ENCODE assay signal across 23 cellular contexts in the genomic region with DNA sequence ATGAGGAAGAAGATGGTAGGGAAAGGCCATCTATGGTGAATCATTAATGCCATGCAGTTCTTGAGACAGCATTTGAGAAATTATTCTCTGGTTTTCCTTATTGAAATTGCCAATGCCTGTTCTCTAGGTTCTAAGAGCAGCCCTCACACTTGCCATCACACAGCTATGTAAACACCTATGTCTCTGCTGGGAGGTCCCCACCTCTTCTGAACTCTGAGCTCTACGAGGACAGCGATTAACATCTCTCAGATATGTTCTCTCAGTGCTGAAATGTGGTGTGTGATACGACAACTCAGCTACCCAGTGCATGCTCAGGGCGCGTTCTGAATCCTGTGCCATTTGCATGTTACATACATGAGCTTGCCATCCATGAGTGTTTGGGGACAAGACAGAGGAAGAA.
A peak's percentile ranks its signal among the peaks of the same experiment; 100 is the strongest.
DNase-seq lines count a peak whose midpoint lies in the region; ATAC-seq, FAIRE-seq and TF ChIP-seq lines count a peak whose summit lies in the region.
"Had no signal": no experiment of that assay in that cellular context is flagged by ENCODE, and none has a peak within 500 bp of the region (broad histone marks: within the 10 kb centered on the region; RNA-seq: fewer than 3 reads in every experiment).

No MANE protein-coding gene starts in this region.

- no peak for FAIRE-seq in HepG2 (lab: Jason Lieb, UNC)
- FAIRE-seq: A549, D721Med, G401.6, GM12891, GM19239 had no signal

- H2AFZ ChIP-seq in HepG2 (ENCODE audit: low read length) = no peak overlapping the region

- TF ChIP-seq POLR2A in HepG2 (IDR thresholded peaks at IDR 0.05; ENCODE audit: insufficient read depth in 1 of 2, low read depth in 2 of 2, low read length in 2 of 2) = no peak
- TF ChIP-seq POLR2A in right lobe of liver (IDR thresholded peaks at IDR 0.05) = no peak
- TF ChIP-seq POLR2A in thyroid gland (IDR thresholded peaks at IDR 0.05) = no peak

- no peaks in the 10 kb centered on the region for H3K36me3 ChIP-seq in HepG2 (replicated peaks in 1 of 2; ENCODE audit: control insufficient read depth in 1 of 2, insufficient read depth in 2 of 2, low read length in 2 of 2)
- no peaks in the 10 kb centered on the region for H3K36me3 ChIP-seq in right lobe of liver
- no peaks in the 10 kb centered on the region for H3K36me3 ChIP-seq in thyroid gland

- H3K27ac Mint-ChIP-seq in endothelial cell (ENCODE audit: unreplicated experiment) = peak overlapping the region; percentile 76
- no peak overlapping the region for H3K27ac Mint-ChIP-seq in naive thymus-derived CD8-positive, alpha-beta T cell
- H3K27ac Mint-ChIP-seq: B cell; CD4-positive, alpha-beta T cell; CD8-positive, alpha-beta T cell had no signal

- H3K9me3 ChIP-seq in HepG2 (ENCODE audit: low read length) (no peaks in the 10 kb centered on the region), right lobe of liver (no peaks in the 10 kb centered on the region), thyroid gland (no peaks in the 10 kb centered on the region)
- H3K9me3 ChIP-seq: A549; BLaER1 treated with 17β-estradiol and CSF1 and Interleukin-3, amounts not matched to agents 10 nM and 100 nM; Caco-2 had no signal

- TF ChIP-seq CTCF in HepG2 (CRISPR knock-in tag; IDR thresholded peaks at IDR 0.05) = no peak
- TF ChIP-seq CTCF in right lobe of liver (IDR thresholded peaks at IDR 0.05) = no peak
- TF ChIP-seq CTCF in endothelial cell (IDR thresholded peaks at IDR 0.05; ENCODE audit: unreplicated experiment) = no peak
- no peak for TF ChIP-seq CTCF in thyroid gland (IDR thresholded peaks at IDR 0.05)
- TF ChIP-seq CTCF in foreskin fibroblast (IDR thresholded peaks at IDR 0.05; ENCODE audit: low read depth, low read length) = no peak

- no peak overlapping the region for H3K9ac ChIP-seq in HepG2 (ENCODE audit: insufficient read depth, low read depth, low read length)
- H3K9ac ChIP-seq: BLaER1 treated with 17β-estradiol and CSF1 and Interleukin-3, amounts not matched to agents 10 nM and 100 nM had no signal

- TF ChIP-seq RAD21 in HepG2 (CRISPR knock-in tag; IDR thresholded peaks at IDR 0.05) = no peak

- H3K79me2 ChIP-seq in HepG2 (ENCODE audit: insufficient read depth, low read length) = no peaks in the 10 kb centered on the region

- H3K27me3 Mint-ChIP-seq in endothelial cell (ENCODE audit: unreplicated experiment) = peaks cover 22% of the 10 kb centered on the region
- H3K27me3 Mint-ChIP-seq in naive thymus-derived CD8-positive, alpha-beta T cell = peaks cover 1 to 21% (median 4%) of the 10 kb centered on the region in 5 donors

- peaks cover 15% of the 10 kb centered on the region for H3K4me1 Mint-ChIP-seq in endothelial cell (ENCODE audit: unreplicated experiment)
- no peaks in the 10 kb centered on the region for H3K4me1 Mint-ChIP-seq in naive thymus-derived CD8-positive, alpha-beta T cell
- H3K4me1 Mint-ChIP-seq: B cell had no signal

- TF ChIP-seq EP300 in HepG2 (IDR thresholded peaks at IDR 0.05; ENCODE audit: low read depth in 2 of 2, low read length in 2 of 2) = no peak
- TF ChIP-seq EP300 in HepG2 (CRISPR knock-in tag; IDR thresholded peaks at IDR 0.05; ENCODE audit: borderline replicate concordance) = no peak

- no peak overlapping the region for H3K27ac ChIP-seq in HepG2 (ENCODE audit: extremely low read length, insufficient read depth, low read length)
- H3K27ac ChIP-seq in right lobe of liver = no peak overlapping the region
- peak overlapping the region; percentile 47 to 83 (median 77) for H3K27ac ChIP-seq in thyroid gland
- H3K27ac ChIP-seq: 22Rv1; A549; BLaER1 treated with 17β-estradiol and CSF1 and Interleukin-3, amounts not matched to agents 10 nM and 100 nM; C4-2B had no signal

- H3K4me3 ChIP-seq in HepG2 (replicated peaks in 1 of 3; ENCODE audit: insufficient read depth in 1 of 3, low read depth in 2 of 3, low read length in 3 of 3) (no peak overlapping the region), right lobe of liver (no peak overlapping the region), thyroid gland (replicated peaks in 1 of 3) (no peak overlapping the region), foreskin fibroblast (ENCODE audit: low read depth in 1 of 2, low read length in 2 of 2) (no peak overlapping the region)
- H3K4me3 ChIP-seq: A549; BLaER1 treated with 17β-estradiol and CSF1 and Interleukin-3, amounts not matched to agents 10 nM and 100 nM had no signal

- peaks cover 63% of the 10 kb centered on the region for H3K36me3 Mint-ChIP-seq in endothelial cell (ENCODE audit: low read depth, unreplicated experiment)
- no peaks in the 10 kb centered on the region for H3K36me3 Mint-ChIP-seq in naive thymus-derived CD8-positive, alpha-beta T cell
- H3K36me3 Mint-ChIP-seq: CD8-positive, alpha-beta T cell had no signal

- H4K20me1 ChIP-seq in HepG2 (ENCODE audit: insufficient read depth, low read length) = no peaks in the 10 kb centered on the region
- H4K20me1 ChIP-seq: BLaER1 treated with 17β-estradiol and CSF1 and Interleukin-3, amounts not matched to agents 10 nM and 100 nM had no signal

- H3K9me3 Mint-ChIP-seq in endothelial cell (ENCODE audit: unreplicated experiment) = peaks cover 3% of the 10 kb centered on the region
- H3K9me3 Mint-ChIP-seq in naive thymus-derived CD8-positive, alpha-beta T cell = peaks cover 0 to 6% (median 0%) of the 10 kb centered on the region in 9 donors
- H3K9me3 Mint-ChIP-seq: CD4-positive, alpha-beta T cell; CD8-positive, alpha-beta T cell had no signal

- no peak overlapping the region for H3K4me2 ChIP-seq in HepG2 (ENCODE audit: low read depth, low read length)
- H3K4me2 ChIP-seq: A549; BLaER1 treated with 17β-estradiol and CSF1 and Interleukin-3, amounts not matched to agents 10 nM and 100 nM had no signal

- 1% methylated on average over 5 of the region's 5 CpGs for WGBS in HepG2 (ENCODE audit: low lambda C conversion rate)
- WGBS in right lobe of liver (ENCODE audit: insufficient coverage, low coverage, low lambda C conversion rate, missing lambda C conversion rate) = 42% methylated on average over 5 of the region's 5 CpGs
- 92 to 94% methylated on average over 5 of the region's 5 CpGs for WGBS in thyroid gland, 2 donors

- DNase-seq in HepG2 (ENCODE audit: low spot score) = peak; percentile 32
- no peak for DNase-seq in right lobe of liver
- DNase-seq in endothelial cell (ENCODE audit: low spot score) = no peak
- no peak for DNase-seq in thyroid gland
- DNase-seq in foreskin fibroblast = no peak
- DNase-seq in HUDEP-2 (lab: John Stamatoyannopoulos, UW; ENCODE audit: unreplicated experiment in 76 of 76) = no peak
- DNase-seq in naive thymus-derived CD8-positive, alpha-beta T cell = no peak
- DNase-seq: AML-193; Caco-2; Calu3; CD4-positive, alpha-beta T cell; CD8-positive, alpha-beta T cell; DMS79 treated with DMSO at 0.1 percent for 48 hours; GF-D8 had no signal

- ATAC-seq in HepG2 (peak; percentile 98), right lobe of liver (no peak)
- ATAC-seq in naive thymus-derived CD8-positive, alpha-beta T cell = no peak
- ATAC-seq: A549; CD8-positive, alpha-beta T cell had no signal

- BruUV-seq in HepG2 (replicated peaks; lab: Mats Ljungman, UMichigan) = no TSS peak

- intact Hi-C loops in HepG2 (cut with micrococcal nuclease; ENCODE audit: unreplicated experiment) = no loop called here
- intact Hi-C loops in right lobe of liver (cut with DNase I) = no loop called here
- intact Hi-C loops in thyroid gland (cut with DNase I) = no loop called here

- in situ Hi-C loops in HepG2 (cut with HindIII; ENCODE audit: extremely low pct_ligation_motif_present, low pct_unique_long_range_greater_than_20kb) = no loop called here

- peak overlapping the region; percentile 56 for H3K4me3 Mint-ChIP-seq in endothelial cell (ENCODE audit: unreplicated experiment)
- H3K4me3 Mint-ChIP-seq in naive thymus-derived CD8-positive, alpha-beta T cell = no peak overlapping the region
- H3K4me3 Mint-ChIP-seq: B cell; CD4-positive, alpha-beta T cell; CD8-positive, alpha-beta T cell had no signal

- no peaks in the 10 kb centered on the region for H3K27me3 ChIP-seq in HepG2 (ENCODE audit: control insufficient read depth in 1 of 2, insufficient read depth in 2 of 2, low read length in 2 of 2)
- H3K27me3 ChIP-seq in right lobe of liver = no peaks in the 10 kb centered on the region
- no peaks in the 10 kb centered on the region for H3K27me3 ChIP-seq in thyroid gland
- H3K27me3 ChIP-seq: BLaER1 treated with 17β-estradiol and CSF1 and Interleukin-3, amounts not matched to agents 10 nM and 100 nM had no signal

- POLR2A ChIA-PET in HepG2 (lab: Yijun Ruan, JAX) = no interaction called here
- POLR2A ChIA-PET in naive thymus-derived CD8-positive, alpha-beta T cell (lab: Charles Lee) = no interaction called here

- H3K4me1 ChIP-seq in HepG2 (ENCODE audit: insufficient read depth, low read length) (peaks cover 10% of the 10 kb centered on the region), right lobe of liver (no peaks in the 10 kb centered on the region), thyroid gland (peaks cover 48 to 50% of the 10 kb centered on the region in 2 donors)
- H3K4me1 ChIP-seq: A549; BLaER1 treated with 17β-estradiol and CSF1 and Interleukin-3, amounts not matched to agents 10 nM and 100 nM; Caco-2 had no signal

- CTCF ChIA-PET in HepG2 (lab: Yijun Ruan, JAX; ENCODE audit: low intra/inter-chr PET ratio, low total read pairs) = no interaction called here

TF ChIP-seq in HepG2, 621 proteins besides CTCF, POLR2A, EP300 and RAD21 (continues in another document):
- TF ChIP-seq, protein P1, sequence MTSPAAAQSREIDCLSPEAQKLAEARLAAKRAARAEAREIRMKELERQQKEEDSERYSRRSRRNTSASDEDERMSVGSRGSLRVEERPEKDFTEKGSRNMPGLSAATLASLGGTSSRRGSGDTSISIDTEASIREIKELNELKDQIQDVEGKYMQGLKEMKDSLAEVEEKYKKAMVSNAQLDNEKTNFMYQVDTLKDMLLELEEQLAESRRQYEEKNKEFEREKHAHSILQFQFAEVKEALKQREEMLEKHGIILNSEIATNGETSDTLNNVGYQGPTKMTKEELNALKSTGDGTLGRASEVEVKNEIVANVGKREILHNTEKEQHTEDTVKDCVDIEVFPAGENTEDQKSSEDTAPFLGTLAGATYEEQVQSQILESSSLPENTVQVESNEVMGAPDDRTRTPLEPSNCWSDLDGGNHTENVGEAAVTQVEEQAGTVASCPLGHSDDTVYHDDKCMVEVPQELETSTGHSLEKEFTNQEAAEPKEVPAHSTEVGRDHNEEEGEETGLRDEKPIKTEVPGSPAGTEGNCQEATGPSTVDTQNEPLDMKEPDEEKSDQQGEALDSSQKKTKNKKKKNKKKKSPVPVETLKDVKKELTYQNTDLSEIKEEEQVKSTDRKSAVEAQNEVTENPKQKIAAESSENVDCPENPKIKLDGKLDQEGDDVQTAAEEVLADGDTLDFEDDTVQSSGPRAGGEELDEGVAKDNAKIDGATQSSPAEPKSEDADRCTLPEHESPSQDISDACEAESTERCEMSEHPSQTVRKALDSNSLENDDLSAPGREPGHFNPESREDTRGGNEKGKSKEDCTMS (CRISPR knock-in tag; conservative IDR thresholded peaks at IDR 0.05) = no peak

Comparison
In these comparisons a context has a peak if more than half of its experiments do, and no peak if none do; other contexts are left out.
1. H3K27ac ChIP-seq: peak in thyroid gland (3 of 3); none in HepG2 (single experiment) and right lobe of liver (0 of 3).